In the genomic region with DNA sequence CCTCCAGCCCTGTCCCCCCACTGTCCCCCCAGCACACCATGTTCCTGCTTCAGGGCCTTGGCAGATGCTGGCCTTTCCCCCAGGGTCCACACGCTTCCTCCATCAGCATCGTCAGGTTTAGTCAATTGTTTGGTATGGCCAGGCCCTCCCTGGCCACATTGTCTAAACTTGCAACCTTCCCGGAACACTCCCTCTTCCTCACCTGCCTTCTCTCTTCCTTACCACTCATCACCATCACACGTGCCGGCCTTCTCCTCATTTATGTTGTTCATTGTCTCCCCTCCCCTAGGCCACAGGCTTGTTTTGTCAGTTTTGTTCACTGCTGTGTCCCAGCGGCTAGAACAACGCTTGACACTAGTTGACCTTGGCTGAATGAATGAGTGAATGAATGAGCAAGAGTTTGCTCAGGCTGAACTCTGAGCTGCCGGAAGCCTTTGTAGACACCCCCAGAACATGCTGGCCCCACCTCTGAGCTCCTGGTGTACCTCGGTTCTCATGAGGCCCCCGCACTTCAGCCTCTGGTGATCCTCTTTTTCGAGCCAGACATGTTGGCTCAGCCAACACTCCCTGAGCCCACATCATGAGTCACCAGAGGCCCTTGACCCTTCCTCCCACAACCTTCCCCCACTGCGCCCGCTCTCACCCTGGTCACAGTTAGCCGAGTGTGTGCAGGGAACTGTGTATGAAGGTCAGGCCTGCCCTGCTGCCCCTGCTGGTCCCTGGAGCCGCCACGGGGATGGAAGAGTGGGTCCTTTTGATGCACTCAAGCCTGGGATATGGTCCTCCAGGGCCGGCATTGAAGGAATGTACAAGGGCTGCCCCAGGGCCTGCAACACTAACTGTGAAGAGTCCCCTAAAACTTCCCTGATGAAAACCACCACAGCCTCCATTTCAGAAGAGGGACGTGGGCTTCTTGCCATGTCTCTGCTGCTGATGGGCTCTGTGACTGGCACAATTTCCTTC, we compare ENCODE assay signal across 8 cellular contexts. TPM values are rescaled to one million over a fixed set of nuclear protein-coding genes. Genes with fewer than 3 reads are reported as not detected.
DNase-seq lines count a peak whose midpoint lies in the region; ATAC-seq and TF ChIP-seq lines count a peak whose summit lies in the region.

No MANE protein-coding gene starts in this region.

- peak; percentile 25 for TF ChIP-seq POLR2A in right lobe of liver (IDR thresholded peaks at IDR 0.05)

- H3K9me3 Mint-ChIP-seq in activated T-cell treated with anti-CD3 and anti-CD28 coated beads, Interleukin-2, amount 50 U/mL, for 24 hours = no peaks in the 10 kb centered on the region

- ATAC-seq in right lobe of liver (peak; percentile 76 to 85 (median 78)), HG03565 (IDR thresholded peaks at IDR 0.05; ENCODE audit: unreplicated experiment) (no peak)

- TF ChIP-seq CTCF in mammary epithelial cell (conservative IDR thresholded peaks at IDR 0.05 in 1 of 2, IDR thresholded peaks at IDR 0.05 in 1 of 2; ENCODE audit: extremely low read depth in 1 of 2, insufficient read depth in 1 of 2, low read depth in 1 of 2, low read length in 2 of 2) (no peak), right lobe of liver (IDR thresholded peaks at IDR 0.05) (peak in 1 of 4 donors; percentile 18)

- in situ Hi-C loops in mammary epithelial cell (cut with MboI; ENCODE audit: low sequenced_read_pairs in 2 of 2) = no loop called here

- intact Hi-C loops in mammary epithelial cell (cut with micrococcal nuclease) = no loop called here
- intact Hi-C loops in right lobe of liver (cut with DNase I) = loop anchor here (10.0 kb wide), 1 partner anchor 149 kb away; a partner anchor contains a TSS

- H3K79me2 ChIP-seq in mammary epithelial cell (ENCODE audit: insufficient read depth, low read length) = no peaks in the 10 kb centered on the region

- no peak overlapping the region for H3K4me3 Mint-ChIP-seq in activated T-cell treated with anti-CD3 and anti-CD28 coated beads, Interleukin-2, amount 50 U/mL, for 24 hours

- DNase-seq in SHP77 (lab: John Stamatoyannopoulos, UW) (peak; percentile 16 to 43), SHP77 treated with DMSO at 0.1 percent for 48 hours (lab: John Stamatoyannopoulos, UW) (no peak), mammary epithelial cell (peak; percentile 89), right lobe of liver (peak; percentile 90 to 95 (median 95)), ureter (ENCODE audit: low spot score) (peak; percentile 82), amygdala (lab: John Stamatoyannopoulos, UW) (no peak)
- no peak for DNase-seq in activated T-cell treated with anti-CD3 and anti-CD28 coated beads, Interleukin-2, amount 50 U/mL, for 24 hours

- CTCF ChIA-PET in mammary epithelial cell (lab: Charles Lee; ENCODE audit: low non-redundant PET) = no interaction called here

- H3K27me3 Mint-ChIP-seq in activated T-cell treated with anti-CD3 and anti-CD28 coated beads, Interleukin-2, amount 50 U/mL, for 24 hours = no peaks in the 10 kb centered on the region

- peak overlapping the region; percentile 59 for H3K27ac ChIP-seq in mammary epithelial cell (ENCODE audit: insufficient read depth, low read depth, low read length)
- H3K27ac ChIP-seq in right lobe of liver = peak overlapping the region; percentile 28 to 87 (median 78)

- BruUV-seq in mammary epithelial cell (replicated peaks; lab: Mats Ljungman, UMichigan) = no TSS peak

- H3K4me3 ChIP-seq in mammary epithelial cell (replicated peaks in 1 of 3; ENCODE audit: insufficient read depth in 1 of 3, low read depth in 2 of 3, low read length in 3 of 3) = no peak overlapping the region
- peak overlapping the region in 2 of 3 donors; percentile 30 to 40 for H3K4me3 ChIP-seq in right lobe of liver

- H3K9ac ChIP-seq in mammary epithelial cell (ENCODE audit: insufficient read depth, low read length) = no peak overlapping the region

- H3K4me1 Mint-ChIP-seq in activated T-cell treated with anti-CD3 and anti-CD28 coated beads, Interleukin-2, amount 50 U/mL, for 24 hours (ENCODE audit: low read depth) = peaks cover 10% of the 10 kb centered on the region

- H4K20me1 ChIP-seq in mammary epithelial cell (ENCODE audit: insufficient read depth, low read length) = no peaks in the 10 kb centered on the region

- H3K27me3 ChIP-seq in mammary epithelial cell (ENCODE audit: insufficient read depth, low read length) = no peaks in the 10 kb centered on the region
- H3K27me3 ChIP-seq in right lobe of liver = no peaks in the 10 kb centered on the region

- H3K4me2 ChIP-seq in mammary epithelial cell (ENCODE audit: insufficient read depth, low read depth, low read length) = peak overlapping the region; percentile 29

- no peaks in the 10 kb centered on the region for H3K36me3 Mint-ChIP-seq in activated T-cell treated with anti-CD3 and anti-CD28 coated beads, Interleukin-2, amount 50 U/mL, for 24 hours (ENCODE audit: low read depth)

- H2AFZ ChIP-seq in mammary epithelial cell (ENCODE audit: low read depth, low read length) = peak overlapping the region; percentile 73

- no peak overlapping the region for H3K27ac Mint-ChIP-seq in activated T-cell treated with anti-CD3 and anti-CD28 coated beads, Interleukin-2, amount 50 U/mL, for 24 hours

- H3K36me3 ChIP-seq in mammary epithelial cell (ENCODE audit: insufficient read depth, low read length) (no peaks in the 10 kb centered on the region), right lobe of liver (no peaks in the 10 kb centered on the region)

- dilution Hi-C loops in mammary epithelial cell (cut with HindIII; ENCODE audit: low sequenced_read_pairs) = no loop called here

- WGBS in mammary epithelial cell (ENCODE audit: low coverage, missing lambda C conversion rate) = 71% methylated on average over 15 of the region's 18 CpGs
- 29% methylated on average over 16 of the region's 18 CpGs for WGBS in right lobe of liver (ENCODE audit: insufficient coverage, low coverage, low lambda C conversion rate, missing lambda C conversion rate)

- no peaks in the 10 kb centered on the region for H3K9me3 ChIP-seq in mammary epithelial cell (replicated peaks; ENCODE audit: insufficient read depth, low read length)
- H3K9me3 ChIP-seq in right lobe of liver = no peaks in the 10 kb centered on the region

- H3K4me1 ChIP-seq in mammary epithelial cell (ENCODE audit: insufficient read depth, low read length) (peaks cover 36% of the 10 kb centered on the region), right lobe of liver (peaks cover 7 to 79% (median 41%) of the 10 kb centered on the region in 4 donors)

RNA-seq across cellular contexts. Expression of a gene that starts 57.5 kb away (rescaled TPM):
- total RNA-seq in mammary epithelial cell (10 to 100 TPM; 20.5 to 26.5 TPM), right lobe of liver (10 to 100 TPM; 17.5 to 34.7 (median 20.2) TPM), ureter (37.9 TPM)
- polyA plus RNA-seq in mammary epithelial cell = 13.4 TPM
- 27.1 TPM for polyA minus RNA-seq in mammary epithelial cell

Comparison
In these comparisons a context has a peak if more than half of its experiments do, and no peak if none do; other contexts are left out.
1. DNase-seq: peak in SHP77 (2 of 2), mammary epithelial cell (single experiment), right lobe of liver (3 of 3) and ureter (single experiment); none in SHP77 treated with DMSO at 0.1 percent for 48 hours (single experiment), amygdala (0 of 56) and activated T-cell treated with anti-CD3 and anti-CD28 coated beads, Interleukin-2, amount 50 U/mL, for 24 hours (single experiment).
2. H3K4me3 ChIP-seq: peak in right lobe of liver (2 of 3); none in mammary epithelial cell (0 of 3).